Comparison of ENCODE assay signal across 35 cellular contexts in the genomic region with DNA sequence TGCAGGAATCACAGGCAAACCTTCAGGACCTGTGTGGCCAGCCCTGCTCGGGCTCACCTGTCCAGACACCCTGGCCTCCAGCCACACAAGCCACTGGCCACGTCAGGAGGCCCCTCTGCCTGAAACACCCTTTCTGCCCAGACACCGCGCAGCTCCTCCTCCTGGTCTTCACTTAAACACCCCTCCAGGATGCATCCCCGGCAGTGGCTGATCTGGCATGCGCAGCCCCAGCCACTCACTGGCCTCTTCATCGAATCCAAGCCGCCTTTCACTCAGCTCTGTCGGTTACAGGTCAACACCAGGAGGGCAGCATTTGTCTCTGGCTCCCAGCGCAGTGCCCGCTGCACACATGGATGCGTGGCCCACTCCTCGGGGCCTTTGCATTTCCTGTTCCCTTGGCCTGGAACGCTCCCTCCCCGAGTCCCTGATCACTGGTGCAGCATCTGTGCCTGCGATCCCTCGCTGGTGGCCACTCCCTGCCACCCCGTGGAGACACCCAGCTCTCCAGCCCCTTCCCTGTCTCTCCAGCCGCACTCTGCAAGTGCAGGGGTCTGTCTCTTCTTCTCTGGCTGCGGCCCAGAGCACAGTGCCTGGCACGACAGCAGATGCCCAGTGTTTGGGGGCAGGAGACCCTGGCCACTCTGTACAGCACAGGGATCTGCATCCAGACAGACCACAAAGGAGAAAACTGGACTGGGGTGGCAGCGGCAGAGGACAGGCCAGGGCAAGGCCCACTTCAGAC. TPM values are rescaled to one million over a fixed set of nuclear protein-coding genes. Genes with fewer than 3 reads are reported as not detected.
"Had no signal": no experiment of that assay in that cellular context is flagged by ENCODE, and none has a peak within 500 bp of the region (broad histone marks: within the 10 kb centered on the region; RNA-seq: fewer than 3 reads in every experiment).

No MANE protein-coding gene starts in this region.

- H3K9me3 ChIP-seq: breast epithelium, pancreas, prostate gland, sigmoid colon, stomach, suprapubic skin, tibial artery had no signal

- H3K4me3 Mint-ChIP-seq: activated CD4-positive, alpha-beta memory T cell treated with anti-CD3 and anti-CD28 coated beads for 36 hours; activated naive CD4-positive, alpha-beta T cell treated with anti-CD3 and anti-CD28 coated beads, Interleukin-2, amount 10 ng/mL, durations not matched to agents 7 days and 5 days; activated naive CD8-positive, alpha-beta T cell treated with anti-CD3 and anti-CD28 coated beads, Interleukin-2, amount 50 U/mL, for 24 hours; activated T-helper 1 cell treated with anti-CD3 and anti-CD28 coated beads, Interleukin-12 subunit alpha, Interleukin-12 subunit beta, Interleukin-2, Interleukin-4 antibody, amounts not matched to agents 30 ng/mL and 10 ng/mL and 1 ng/mL, durations not matched to agents 14 hours and 24 hours and 36 hours; central memory CD8-positive, alpha-beta T cell; nephron; stimulated activated naive B cell treated with anti-CD40 and anti-IgM and Interleukin-4, amounts not matched to agents 10 μg/mL and 1 μg/mL and 100 μg/mL, for 72 hours; T-cell had no signal

- H3K4me1 Mint-ChIP-seq: activated naive CD8-positive, alpha-beta T cell treated with anti-CD3 and anti-CD28 coated beads, Interleukin-2, amount 50 U/mL, for 24 hours; central memory CD8-positive, alpha-beta T cell; T-cell had no signal

- H3K27ac ChIP-seq: breast epithelium, pancreas, prostate gland, sigmoid colon, stomach, suprapubic skin, tibial artery, VCaP had no signal

- H3K9me3 Mint-ChIP-seq: activated CD4-positive, alpha-beta memory T cell treated with anti-CD3 and anti-CD28 coated beads for 36 hours; activated naive CD4-positive, alpha-beta T cell treated with anti-CD3 and anti-CD28 coated beads, Interleukin-2, amount 10 ng/mL, durations not matched to agents 7 days and 5 days; activated naive CD8-positive, alpha-beta T cell treated with anti-CD3 and anti-CD28 coated beads, Interleukin-2, amount 50 U/mL, for 24 hours; activated T-helper 1 cell treated with anti-CD3 and anti-CD28 coated beads, Interleukin-12 subunit alpha, Interleukin-12 subunit beta, Interleukin-2, Interleukin-4 antibody, amounts not matched to agents 30 ng/mL and 10 ng/mL and 1 ng/mL, durations not matched to agents 14 hours and 24 hours and 36 hours; central memory CD8-positive, alpha-beta T cell; nephron; stimulated activated naive B cell treated with anti-CD40 and anti-IgM and Interleukin-4, amounts not matched to agents 10 μg/mL and 1 μg/mL and 100 μg/mL, for 72 hours; T-cell had no signal

- H3K27me3 Mint-ChIP-seq: activated CD4-positive, alpha-beta memory T cell treated with anti-CD3 and anti-CD28 coated beads for 36 hours; activated naive CD4-positive, alpha-beta T cell treated with anti-CD3 and anti-CD28 coated beads, Interleukin-2, amount 10 ng/mL, durations not matched to agents 7 days and 5 days; activated naive CD8-positive, alpha-beta T cell treated with anti-CD3 and anti-CD28 coated beads, Interleukin-2, amount 50 U/mL, for 24 hours; central memory CD8-positive, alpha-beta T cell; stimulated activated naive B cell treated with anti-CD40 and anti-IgM and Interleukin-4, amounts not matched to agents 10 μg/mL and 1 μg/mL and 100 μg/mL, for 72 hours; T-cell had no signal

- H3K4me1 ChIP-seq: breast epithelium, pancreas, prostate gland, sigmoid colon, stomach, suprapubic skin, tibial artery had no signal

- DNase-seq: activated CD4-positive, alpha-beta memory T cell treated with anti-CD3 and anti-CD28 coated beads for 36 hours; activated CD4-positive, alpha-beta T cell treated with anti-CD3 and anti-CD28 coated beads for 48 hours; activated CD8-positive, alpha-beta memory T cell treated with anti-CD3 and anti-CD28 coated beads, Interleukin-2, amount 50 U/mL, for 4 hours; activated gamma-delta T cell; activated naive CD4-positive, alpha-beta T cell treated with anti-CD3 and anti-CD28 coated beads, Interleukin-2, amount 10 ng/mL, durations not matched to agents 7 days and 5 days; activated naive CD8-positive, alpha-beta T cell treated with anti-CD3 and anti-CD28 coated beads, Interleukin-2, amount 50 U/mL, for 24 hours; activated T-cell treated with anti-CD3 and anti-CD28 coated beads, Interleukin-2, amount 50 U/mL, for 1 hour; amygdala; effector memory CD4-positive, alpha-beta T cell; head of caudate nucleus; hippocampal formation; left colon; retina; sigmoid colon; small intestine; stimulated activated CD4-positive, alpha-beta T cell treated with anti-CD3 and anti-CD28 coated beads, Interleukin-1b, Interleukin-23, amount 100 ng/mL, for 48 hours; stimulated activated CD4-positive, alpha-beta T cell treated with anti-CD3 and anti-CD28 coated beads, Interleukin-4, amount 100 ng/mL, for 4 hours; stimulated activated CD8-positive, alpha-beta memory T cell treated with anti-CD3 and anti-CD28 coated beads, Interleukin-4, amount 100 ng/mL, for 48 hours; stimulated activated naive B cell treated with anti-CD40 and anti-IgM and Interleukin-4, amounts not matched to agents 10 μg/mL and 1 μg/mL and 100 μg/mL, for 72 hours; stomach; T-cell; T-helper 9 cell; tibial artery had no signal

- ATAC-seq: activated CD4-positive, CD25-positive, alpha-beta regulatory T cell treated with anti-CD3 and anti-CD28 coated beads, Interleukin-2, amount 50 U/mL, for 24 hours; activated naive CD8-positive, alpha-beta T cell treated with anti-CD3 and anti-CD28 coated beads, Interleukin-2, amount 50 U/mL, for 24 hours; left colon; pancreas; stimulated activated naive B cell treated with anti-CD40 and anti-IgM and Interleukin-4, amounts not matched to agents 10 μg/mL and 1 μg/mL and 100 μg/mL, for 72 hours; T-cell had no signal

- H3K27me3 ChIP-seq: breast epithelium, pancreas, sigmoid colon, stomach, suprapubic skin, tibial artery had no signal

- H3K36me3 ChIP-seq: breast epithelium had no signal

- H3K27ac Mint-ChIP-seq: activated CD4-positive, alpha-beta memory T cell treated with anti-CD3 and anti-CD28 coated beads for 36 hours; activated naive CD4-positive, alpha-beta T cell treated with anti-CD3 and anti-CD28 coated beads, Interleukin-2, amount 10 ng/mL, durations not matched to agents 7 days and 5 days; activated naive CD8-positive, alpha-beta T cell treated with anti-CD3 and anti-CD28 coated beads, Interleukin-2, amount 50 U/mL, for 24 hours; activated T-helper 1 cell treated with anti-CD3 and anti-CD28 coated beads, Interleukin-12 subunit alpha, Interleukin-12 subunit beta, Interleukin-2, Interleukin-4 antibody, amounts not matched to agents 30 ng/mL and 10 ng/mL and 1 ng/mL, durations not matched to agents 14 hours and 24 hours and 36 hours; nephron; stimulated activated naive B cell treated with anti-CD40 and anti-IgM and Interleukin-4, amounts not matched to agents 10 μg/mL and 1 μg/mL and 100 μg/mL, for 72 hours; T-cell had no signal

- H3K4me3 ChIP-seq: breast epithelium, pancreas, prostate gland, sigmoid colon, stomach, suprapubic skin, tibial artery had no signal

RNA-seq across cellular contexts. Expression of a gene that starts 18.1 kb away (rescaled TPM):
- total RNA-seq: dermis microvascular lymphatic vessel endothelial cell, fibroblast of lung, fibroblast of villous mesenchyme, sigmoid colon had no signal
- polyA plus RNA-seq: fibroblast of lung had no signal
